In the genomic region with DNA sequence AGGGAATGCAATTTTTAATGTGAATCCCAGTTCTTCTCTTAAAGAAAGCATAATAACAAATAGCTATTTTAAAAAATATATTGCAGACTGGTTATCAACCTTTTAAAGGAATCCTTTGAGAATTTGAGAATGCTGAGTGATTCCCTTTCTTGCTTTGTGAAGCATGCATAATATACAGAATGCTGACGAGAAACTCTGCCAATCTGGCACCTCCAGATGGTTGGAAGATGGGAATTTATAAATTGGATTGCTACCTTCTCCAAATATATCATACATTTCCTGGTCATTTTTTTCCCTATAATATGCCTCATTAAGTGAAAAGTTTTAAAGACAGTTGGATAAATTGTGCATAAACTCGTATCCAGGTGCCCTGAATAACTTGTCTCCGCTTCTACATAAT, we compare ENCODE assay signal across 19 cellular contexts.
DNase-seq lines count a peak whose midpoint lies in the region; ATAC-seq and TF ChIP-seq lines count a peak whose summit lies in the region.
"Had no signal": no experiment of that assay in that cellular context is flagged by ENCODE, and none has a peak within 500 bp of the region (broad histone marks: within the 10 kb centered on the region; RNA-seq: fewer than 3 reads in every experiment).

No MANE protein-coding gene starts in this region.

- no peaks in the 10 kb centered on the region for H3K9me3 Mint-ChIP-seq in CD8-positive, alpha-beta T cell

- peak; percentile 34 for DNase-seq in NCI-H82 (lab: John Stamatoyannopoulos, UW)
- no peak for DNase-seq in NCI-H82 treated with DMSO at 0.1 percent for 48 hours (lab: John Stamatoyannopoulos, UW; ENCODE audit: unreplicated experiment)
- peak; percentile 80 for DNase-seq in NCI-H2171 treated with DMSO at 0.1 percent for 48 hours (lab: John Stamatoyannopoulos, UW)
- DNase-seq in cerebellar cortex (ENCODE audit: low spot score) = peak; percentile 89
- DNase-seq in vagina (ENCODE audit: extremely low spot score in 2 of 2) = no peak
- no peak for DNase-seq in CD8-positive, alpha-beta T cell
- DNase-seq in NCI-H2196 treated with DMSO at 0.1 percent for 48 hours (lab: John Stamatoyannopoulos, UW; ENCODE audit: unreplicated experiment) = no peak
- DNase-seq: AML-193; Calu3; CD4-positive, alpha-beta T cell; GDM1; GOT3; H7; HFFc6 had no signal

- no peaks in the 10 kb centered on the region for H3K9me3 ChIP-seq in vagina
- H3K9me3 ChIP-seq in CD8-positive, alpha-beta T cell (ENCODE audit: low read length) = no peaks in the 10 kb centered on the region
- H3K9me3 ChIP-seq: A549 had no signal

- no peak for TF ChIP-seq POLR2A in vagina (IDR thresholded peaks at IDR 0.05)

- no peak overlapping the region for H3K4me3 ChIP-seq in vagina
- H3K4me3 ChIP-seq in CD8-positive, alpha-beta T cell (ENCODE audit: low read depth, low read length) = no peak overlapping the region
- H3K4me3 ChIP-seq: A549 had no signal

- no peak overlapping the region for H3K27ac ChIP-seq in vagina
- H3K27ac ChIP-seq in CD8-positive, alpha-beta T cell (ENCODE audit: low read depth, low read length) = no peak overlapping the region
- H3K27ac ChIP-seq: 22Rv1, A549, C4-2B, HL-60 had no signal

- H3K4me1 ChIP-seq in vagina = no peaks in the 10 kb centered on the region
- H3K4me1 ChIP-seq in CD8-positive, alpha-beta T cell (ENCODE audit: insufficient read depth, low read length) = no peaks in the 10 kb centered on the region
- H3K4me1 ChIP-seq: A549 had no signal

- H3K4me3 Mint-ChIP-seq in CD8-positive, alpha-beta T cell = no peak overlapping the region
- H3K4me3 Mint-ChIP-seq: CD4-positive, alpha-beta T cell; HFFc6 had no signal

- TF ChIP-seq CTCF in vagina (IDR thresholded peaks at IDR 0.05) = no peak
- no peak for TF ChIP-seq CTCF in CD8-positive, alpha-beta T cell (IDR thresholded peaks at IDR 0.05)

- H3K36me3 ChIP-seq in vagina = no peaks in the 10 kb centered on the region
- no peaks in the 10 kb centered on the region for H3K36me3 ChIP-seq in CD8-positive, alpha-beta T cell (ENCODE audit: insufficient read depth, low read length)

- POLR2A ChIA-PET in CD8-positive, alpha-beta T cell (lab: Charles Lee) = no interaction called here

- intact Hi-C loops in vagina (cut with DNase I) = no loop called here
- intact Hi-C loops in CD8-positive, alpha-beta T cell (cut with DNase I, micrococcal nuclease) = no loop called here

- no peak for ATAC-seq in CD8-positive, alpha-beta T cell
- ATAC-seq: A549, HCT116 had no signal

- H3K27ac Mint-ChIP-seq in CD8-positive, alpha-beta T cell = no peak overlapping the region
- H3K27ac Mint-ChIP-seq: CD4-positive, alpha-beta T cell; HFFc6 had no signal

- H3K4me1 Mint-ChIP-seq in CD8-positive, alpha-beta T cell (ENCODE audit: low read depth) = no peaks in the 10 kb centered on the region

- H3K36me3 Mint-ChIP-seq in CD8-positive, alpha-beta T cell = no peaks in the 10 kb centered on the region

- CTCF ChIA-PET in CD8-positive, alpha-beta T cell (lab: Charles Lee) = no interaction called here

- no peaks in the 10 kb centered on the region for H3K27me3 ChIP-seq in vagina
- H3K27me3 ChIP-seq in CD8-positive, alpha-beta T cell (ENCODE audit: insufficient read depth, low read length) = no peaks in the 10 kb centered on the region

- H3K27me3 Mint-ChIP-seq in CD8-positive, alpha-beta T cell (ENCODE audit: low read depth) = peaks cover 6% of the 10 kb centered on the region

Comparison
In these comparisons a context has a peak if more than half of its experiments do, and no peak if none do; other contexts are left out.
1. DNase-seq: peak in NCI-H82 (single experiment), NCI-H2171 treated with DMSO at 0.1 percent for 48 hours (single experiment) and cerebellar cortex (single experiment); none in NCI-H82 treated with DMSO at 0.1 percent for 48 hours (single experiment), vagina (0 of 2), CD8-positive, alpha-beta T cell (0 of 7) and NCI-H2196 treated with DMSO at 0.1 percent for 48 hours (single experiment).